In the genomic region with DNA sequence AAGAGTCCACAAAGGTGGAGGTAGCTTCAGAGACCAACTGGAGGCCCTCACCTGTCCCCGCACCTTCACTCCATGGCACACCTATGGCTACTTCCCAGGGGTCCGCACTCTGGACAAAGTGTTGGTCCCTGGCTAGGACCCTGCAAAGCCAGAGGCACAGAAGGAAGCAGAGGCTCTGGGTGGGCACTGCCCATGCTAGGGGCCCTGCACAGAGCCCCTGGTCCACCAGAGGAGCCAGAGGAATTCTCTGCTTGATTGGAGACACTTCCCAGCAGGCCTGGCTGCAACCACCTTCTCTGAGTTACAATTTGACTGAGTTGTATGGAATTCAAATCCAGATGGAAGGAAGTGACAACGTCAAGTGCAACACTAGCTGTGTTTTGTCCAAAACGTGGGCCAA, we compare ENCODE assay signal across 12 cellular contexts.
"Had no signal": no experiment of that assay in that cellular context is flagged by ENCODE, and none has a peak within 500 bp of the region (broad histone marks: within the 10 kb centered on the region; RNA-seq: fewer than 3 reads in every experiment).

No MANE protein-coding gene starts in this region.

- DNase-seq: activated CD4-positive, alpha-beta memory T cell treated with anti-CD3 and anti-CD28 coated beads, Interleukin-2, amount 10 ng/mL, durations not matched to agents 7 days and 5 days; activated CD4-positive, alpha-beta T cell treated with anti-CD3 and anti-CD28 coated beads for 1 hour; activated CD8-positive, alpha-beta memory T cell treated with anti-CD3 and anti-CD28 coated beads, Interleukin-2, amount 50 U/mL, for 4 hours; activated gamma-delta T cell treated with Interleukin-2 at 50 U/mL for 16 hours; activated T-cell treated with anti-CD3 and anti-CD28 coated beads, Interleukin-2, amount 50 U/mL, for 72 hours; effector CD4-positive, alpha-beta T cell; gastrocnemius medialis; left ventricle myocardium inferior; mesenchymal stem cell had no signal

- H3K9me3 Mint-ChIP-seq: activated CD4-positive, alpha-beta memory T cell treated with anti-CD3 and anti-CD28 coated beads, Interleukin-2, amount 10 ng/mL, durations not matched to agents 7 days and 5 days; activated T-cell treated with anti-CD3 and anti-CD28 coated beads, Interleukin-2, amount 50 U/mL, for 72 hours; stimulated activated memory B cell treated with anti-CD40 and anti-IgM and Interleukin-4, amounts not matched to agents 10 μg/mL and 1 μg/mL and 100 μg/mL, for 72 hours had no signal

- H3K9me3 ChIP-seq: gastrocnemius medialis, left ventricle myocardium inferior, tibial nerve had no signal

- ATAC-seq: activated T-cell treated with anti-CD3 and anti-CD28 coated beads, Interleukin-2, amount 50 U/mL, for 72 hours; gastrocnemius medialis; right cardiac atrium; stimulated activated memory B cell treated with anti-CD40 and anti-IgM and Interleukin-4, amounts not matched to agents 10 μg/mL and 1 μg/mL and 100 μg/mL, for 72 hours had no signal

- H3K27me3 ChIP-seq: gastrocnemius medialis, tibial nerve had no signal

- H3K36me3 ChIP-seq: gastrocnemius medialis, left ventricle myocardium inferior, tibial nerve had no signal

- H3K36me3 Mint-ChIP-seq: stimulated activated memory B cell treated with anti-CD40 and anti-IgM and Interleukin-4, amounts not matched to agents 10 μg/mL and 1 μg/mL and 100 μg/mL, for 72 hours had no signal

- H3K27ac ChIP-seq: gastrocnemius medialis, left ventricle myocardium inferior had no signal

- H3K4me3 ChIP-seq: gastrocnemius medialis, left ventricle myocardium inferior, tibial nerve had no signal

- H3K4me3 Mint-ChIP-seq: activated CD4-positive, alpha-beta memory T cell treated with anti-CD3 and anti-CD28 coated beads, Interleukin-2, amount 10 ng/mL, durations not matched to agents 7 days and 5 days; activated T-cell treated with anti-CD3 and anti-CD28 coated beads, Interleukin-2, amount 50 U/mL, for 72 hours; stimulated activated memory B cell treated with anti-CD40 and anti-IgM and Interleukin-4, amounts not matched to agents 10 μg/mL and 1 μg/mL and 100 μg/mL, for 72 hours had no signal

- H3K27ac Mint-ChIP-seq: activated CD4-positive, alpha-beta memory T cell treated with anti-CD3 and anti-CD28 coated beads, Interleukin-2, amount 10 ng/mL, durations not matched to agents 7 days and 5 days; activated T-cell treated with anti-CD3 and anti-CD28 coated beads, Interleukin-2, amount 50 U/mL, for 72 hours; stimulated activated memory B cell treated with anti-CD40 and anti-IgM and Interleukin-4, amounts not matched to agents 10 μg/mL and 1 μg/mL and 100 μg/mL, for 72 hours had no signal

- H3K27me3 Mint-ChIP-seq: stimulated activated memory B cell treated with anti-CD40 and anti-IgM and Interleukin-4, amounts not matched to agents 10 μg/mL and 1 μg/mL and 100 μg/mL, for 72 hours had no signal
